ENCODE assay signal across 2 cellular contexts in the genomic region with DNA sequence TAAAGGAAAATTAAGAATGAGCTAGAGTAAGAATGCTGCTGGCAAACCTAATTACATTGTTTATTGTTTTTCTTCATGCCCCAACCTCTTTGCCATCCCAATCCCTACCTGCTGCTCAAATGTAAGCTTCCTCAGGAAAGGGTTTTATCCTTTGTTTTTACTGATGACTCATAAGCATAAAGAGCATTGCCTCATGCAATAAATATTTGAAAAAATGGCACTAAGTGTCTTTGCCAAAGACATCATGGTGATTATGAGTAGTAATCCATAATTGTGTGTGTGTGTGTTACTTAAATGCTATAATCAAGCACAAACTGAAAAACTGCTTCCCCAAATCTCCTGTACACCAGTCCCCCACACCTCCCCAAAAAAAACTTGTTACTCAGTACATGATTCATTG.
A peak's percentile ranks its signal among the peaks of the same experiment; 100 is the strongest.
TF ChIP-seq lines count a peak whose summit lies in the region.

No MANE protein-coding gene starts in this region.

TF ChIP-seq in SK-N-SH treated with all-trans-retinoic acid at 6 μM for 48 hours, 23 proteins besides CTCF, POLR2A, EP300 and RAD21 (continued from another document):
- TF ChIP-seq CREB5 (CRISPR knock-in tag; IDR thresholded peaks at IDR 0.05; ENCODE audit: low read depth): 0 out of 2 replicates have a peak, but pooled peaks have one; percentile 58
- no peak for TF ChIP-seq CSRNP3 (CRISPR knock-in tag; IDR thresholded peaks at IDR 0.05)

TF ChIP-seq in SK-N-SH, 30 proteins besides CTCF, POLR2A, EP300 and RAD21:
- TF ChIP-seq USF2 (IDR thresholded peaks at IDR 0.05; ENCODE audit: borderline replicate concordance, low read depth, low read length): no peak
- TF ChIP-seq GABPA (IDR thresholded peaks at IDR 0.05; ENCODE audit: low read depth): no peak
- no peak for TF ChIP-seq USF1 (IDR thresholded peaks at IDR 0.05; ENCODE audit: borderline replicate concordance, low read depth)
- TF ChIP-seq NRF1 (IDR thresholded peaks at IDR 0.05; ENCODE audit: low read depth, low read length): no peak
- TF ChIP-seq PBX3 (IDR thresholded peaks at IDR 0.05): no peak
- TF ChIP-seq RXRA (IDR thresholded peaks at IDR 0.05; ENCODE audit: borderline replicate concordance, low read depth): no peak
- no peak for TF ChIP-seq TCF12 (IDR thresholded peaks at IDR 0.05)
- TF ChIP-seq, protein P1, sequence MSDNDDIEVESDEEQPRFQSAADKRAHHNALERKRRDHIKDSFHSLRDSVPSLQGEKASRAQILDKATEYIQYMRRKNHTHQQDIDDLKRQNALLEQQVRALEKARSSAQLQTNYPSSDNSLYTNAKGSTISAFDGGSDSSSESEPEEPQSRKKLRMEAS (IDR thresholded peaks at IDR 0.05; ENCODE audit: low read depth): no peak
- TF ChIP-seq TEAD4 (IDR thresholded peaks at IDR 0.05; ENCODE audit: borderline replicate concordance, insufficient read depth): no peak
- TF ChIP-seq POLR2AphosphoS5 (IDR thresholded peaks at IDR 0.05; ENCODE audit: low read depth, low read length): no peak
- TF ChIP-seq TAF1 (IDR thresholded peaks at IDR 0.05; ENCODE audit: borderline replicate concordance, low read depth, low read length): no peak
- TF ChIP-seq, protein P2, sequence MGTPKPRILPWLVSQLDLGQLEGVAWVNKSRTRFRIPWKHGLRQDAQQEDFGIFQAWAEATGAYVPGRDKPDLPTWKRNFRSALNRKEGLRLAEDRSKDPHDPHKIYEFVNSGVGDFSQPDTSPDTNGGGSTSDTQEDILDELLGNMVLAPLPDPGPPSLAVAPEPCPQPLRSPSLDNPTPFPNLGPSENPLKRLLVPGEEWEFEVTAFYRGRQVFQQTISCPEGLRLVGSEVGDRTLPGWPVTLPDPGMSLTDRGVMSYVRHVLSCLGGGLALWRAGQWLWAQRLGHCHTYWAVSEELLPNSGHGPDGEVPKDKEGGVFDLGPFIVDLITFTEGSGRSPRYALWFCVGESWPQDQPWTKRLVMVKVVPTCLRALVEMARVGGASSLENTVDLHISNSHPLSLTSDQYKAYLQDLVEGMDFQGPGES (IDR thresholded peaks at IDR 0.05; ENCODE audit: low read depth, low read length): no peak
- no peak for TF ChIP-seq REST (IDR thresholded peaks at IDR 0.05; ENCODE audit: low read depth, low read length)
- TF ChIP-seq SIN3A (IDR thresholded peaks at IDR 0.05; ENCODE audit: borderline replicate concordance, low read depth, low read length): no peak
- TF ChIP-seq GATA2 (CRISPR knock-in tag; IDR thresholded peaks at IDR 0.05): no peak
- no peak for TF ChIP-seq FOXJ3 (CRISPR knock-in tag; IDR thresholded peaks at IDR 0.05)
- no peak for TF ChIP-seq EZH2phosphoT487 (IDR thresholded peaks at IDR 0.05; ENCODE audit: borderline replicate concordance, low read depth)
- no peak for TF ChIP-seq ELF1 (IDR thresholded peaks at IDR 0.05)
- no peak for TF ChIP-seq RCOR1 (IDR thresholded peaks at IDR 0.05; ENCODE audit: low read length)
- no peak for TF ChIP-seq ZBTB33 (IDR thresholded peaks at IDR 0.05; ENCODE audit: borderline replicate concordance, low read depth)
TF ChIP-seq in SK-N-SH: peak in this region for 0.
